1 cellular context compared by ENCODE assay signal in the genomic region with DNA sequence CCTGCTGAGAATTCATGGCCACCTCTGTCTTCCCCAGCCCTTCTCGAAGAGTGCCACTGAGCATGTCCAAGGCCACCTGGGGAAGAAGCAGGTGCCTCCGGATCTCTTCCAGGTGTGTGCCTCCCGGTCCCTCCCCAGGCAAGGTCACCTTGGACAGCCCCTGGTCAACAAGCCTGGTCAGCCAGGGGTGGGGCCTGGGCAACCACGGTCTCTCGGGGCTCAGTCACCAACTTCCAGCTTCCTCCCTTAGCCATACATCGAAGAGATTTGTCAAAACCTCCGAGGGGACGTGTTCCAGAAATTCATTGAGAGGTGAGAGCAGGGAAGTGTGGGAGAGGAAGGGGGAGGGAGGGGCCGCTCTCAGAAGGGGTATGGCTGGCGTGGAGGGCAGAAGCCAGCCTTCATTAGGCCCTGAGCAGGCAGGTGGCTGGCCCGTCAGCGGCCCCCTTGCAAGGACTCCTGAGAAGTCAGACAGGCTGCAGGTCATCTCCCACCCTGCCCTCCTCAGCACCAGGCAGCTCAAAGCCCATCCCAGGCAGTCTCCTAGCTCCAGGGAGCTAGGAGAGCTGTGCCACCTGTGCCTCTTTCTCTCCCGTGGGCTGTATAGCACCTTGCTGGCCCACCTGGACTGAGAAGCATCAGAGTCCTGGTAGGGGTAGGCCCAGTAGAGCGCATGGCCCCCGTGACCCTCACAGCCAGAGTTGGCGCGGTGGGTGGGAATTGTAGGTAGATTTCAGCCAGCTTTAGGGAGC.
TF ChIP-seq lines count a peak whose summit lies in the region.

No MANE protein-coding gene starts in this region.

TF ChIP-seq in SK-N-SH treated with all-trans-retinoic acid at 6 μM for 48 hours, 23 proteins besides CTCF, POLR2A, EP300 and RAD21 (continued from another document):
- TF ChIP-seq, protein P1, sequence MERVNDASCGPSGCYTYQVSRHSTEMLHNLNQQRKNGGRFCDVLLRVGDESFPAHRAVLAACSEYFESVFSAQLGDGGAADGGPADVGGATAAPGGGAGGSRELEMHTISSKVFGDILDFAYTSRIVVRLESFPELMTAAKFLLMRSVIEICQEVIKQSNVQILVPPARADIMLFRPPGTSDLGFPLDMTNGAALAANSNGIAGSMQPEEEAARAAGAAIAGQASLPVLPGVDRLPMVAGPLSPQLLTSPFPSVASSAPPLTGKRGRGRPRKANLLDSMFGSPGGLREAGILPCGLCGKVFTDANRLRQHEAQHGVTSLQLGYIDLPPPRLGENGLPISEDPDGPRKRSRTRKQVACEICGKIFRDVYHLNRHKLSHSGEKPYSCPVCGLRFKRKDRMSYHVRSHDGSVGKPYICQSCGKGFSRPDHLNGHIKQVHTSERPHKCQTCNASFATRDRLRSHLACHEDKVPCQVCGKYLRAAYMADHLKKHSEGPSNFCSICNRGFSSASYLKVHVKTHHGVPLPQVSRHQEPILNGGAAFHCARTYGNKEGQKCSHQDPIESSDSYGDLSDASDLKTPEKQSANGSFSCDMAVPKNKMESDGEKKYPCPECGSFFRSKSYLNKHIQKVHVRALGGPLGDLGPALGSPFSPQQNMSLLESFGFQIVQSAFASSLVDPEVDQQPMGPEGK (CRISPR knock-in tag; IDR thresholded peaks at IDR 0.05; ENCODE audit: borderline replicate concordance), result no peak
- TF ChIP-seq ZNF8 (CRISPR knock-in tag; IDR thresholded peaks at IDR 0.05), result no peak
- no peak for TF ChIP-seq RARB (CRISPR knock-in tag; IDR thresholded peaks at IDR 0.05)
- TF ChIP-seq ZFP30 (CRISPR knock-in tag; IDR thresholded peaks at IDR 0.05), result no peak
- TF ChIP-seq ZNF70 (CRISPR knock-in tag; IDR thresholded peaks at IDR 0.05), result no peak
